21 cellular contexts compared by ENCODE assay signal in genomic region chr9:88678431-88678830, GRCh38.
A peak's percentile ranks its signal among the peaks of the same experiment; 100 is the strongest.
DNase-seq lines count a peak whose midpoint lies in the region; ATAC-seq and TF ChIP-seq lines count a peak whose summit lies in the region.
"Had no signal": no experiment of that assay in that cellular context is flagged by ENCODE, and none has a peak within 500 bp of the region (broad histone marks: within the 10 kb centered on the region; RNA-seq: fewer than 3 reads in every experiment).

No MANE protein-coding gene starts in this region.

- H3K9me3 Mint-ChIP-seq in brain = peaks cover 0 to 2% (median 0%) of the 10 kb centered on the region in 5 experiments
- no peaks in the 10 kb centered on the region for H3K9me3 Mint-ChIP-seq in activated CD4-positive, alpha-beta memory T cell treated with anti-CD3 and anti-CD28 coated beads for 36 hours
- H3K9me3 Mint-ChIP-seq: CD8-positive, alpha-beta T cell had no signal

- H3K4me1 Mint-ChIP-seq in brain = peaks cover 30% of the 10 kb centered on the region
- H3K4me1 Mint-ChIP-seq in activated CD4-positive, alpha-beta memory T cell treated with anti-CD3 and anti-CD28 coated beads for 36 hours (ENCODE audit: low read depth) = no peaks in the 10 kb centered on the region
- H3K4me1 Mint-ChIP-seq: IgD-negative memory B cell had no signal

- TF ChIP-seq CTCF in brain (conservative IDR thresholded peaks at IDR 0.05) (no peak), omental fat pad (IDR thresholded peaks at IDR 0.05) (no peak)

- intact Hi-C loops in activated CD4-positive, alpha-beta memory T cell treated with anti-CD3 and anti-CD28 coated beads for 36 hours (cut with micrococcal nuclease) = no loop called here

- no peak overlapping the region for H3K4me3 Mint-ChIP-seq in brain
- H3K4me3 Mint-ChIP-seq in activated CD4-positive, alpha-beta memory T cell treated with anti-CD3 and anti-CD28 coated beads for 36 hours = no peak overlapping the region
- H3K4me3 Mint-ChIP-seq: CD8-positive, alpha-beta T cell; IgD-negative memory B cell had no signal

- no peaks in the 10 kb centered on the region for H3K36me3 Mint-ChIP-seq in brain
- no peaks in the 10 kb centered on the region for H3K36me3 Mint-ChIP-seq in activated CD4-positive, alpha-beta memory T cell treated with anti-CD3 and anti-CD28 coated beads for 36 hours
- H3K36me3 Mint-ChIP-seq: CD8-positive, alpha-beta T cell had no signal

- POLR2A ChIA-PET in activated CD4-positive, alpha-beta memory T cell treated with anti-CD3 and anti-CD28 coated beads for 36 hours (lab: Charles Lee) = no interaction called here

- DNase-seq in Ammon's horn (ENCODE audit: low spot score) = peak; percentile 52
- peak in 30 of 51 donors; percentile 4 to 66 (median 29) for DNase-seq in hypothalamus (lab: John Stamatoyannopoulos, UW)
- no peak for DNase-seq in omental fat pad (ENCODE audit: low spot score)
- DNase-seq in COLO668 (lab: John Stamatoyannopoulos, UW; ENCODE audit: unreplicated experiment) = no peak
- DNase-seq in activated CD4-positive, alpha-beta memory T cell treated with anti-CD3 and anti-CD28 coated beads for 36 hours = no peak
- DNase-seq in NCI-H187 (lab: John Stamatoyannopoulos, UW) = no peak
- DNase-seq: AML-193; CD8-positive, alpha-beta T cell; DMS 273 treated with DMSO at 0.1 percent for 48 hours; DMS79; MM.1S; NCI-H1417 treated with DMSO at 0.1 percent for 48 hours; NCI-H1694 treated with DMSO at 0.1 percent for 48 hours; NCI-H2171 treated with DMSO at 0.1 percent for 48 hours; NCI-H524; PC-9; Right ventricle myocardium superior; RPMI8226 had no signal

- CTCF ChIA-PET in activated CD4-positive, alpha-beta memory T cell treated with anti-CD3 and anti-CD28 coated beads for 36 hours (lab: Charles Lee) = no interaction called here

- peak; percentile 17 for ATAC-seq in omental fat pad (ENCODE audit: low FRiP score)
- ATAC-seq: CD8-positive, alpha-beta T cell; HCT116 had no signal

- peaks cover 4% of the 10 kb centered on the region for H3K27me3 Mint-ChIP-seq in brain
- H3K27me3 Mint-ChIP-seq in activated CD4-positive, alpha-beta memory T cell treated with anti-CD3 and anti-CD28 coated beads for 36 hours = peaks cover 9% of the 10 kb centered on the region
- H3K27me3 Mint-ChIP-seq: IgD-negative memory B cell had no signal

- H3K27ac Mint-ChIP-seq in brain = peak overlapping the region in 4 of 5 experiments; percentile 27 to 66 (median 40)
- H3K27ac Mint-ChIP-seq in activated CD4-positive, alpha-beta memory T cell treated with anti-CD3 and anti-CD28 coated beads for 36 hours = no peak overlapping the region
- H3K27ac Mint-ChIP-seq: CD8-positive, alpha-beta T cell; IgD-negative memory B cell had no signal

Comparison
In these comparisons a context has a peak if more than half of its experiments do, and no peak if none do; other contexts are left out.
1. DNase-seq: peak in Ammon's horn (single experiment) and hypothalamus (30 of 51); none in omental fat pad (single experiment), COLO668 (single experiment), activated CD4-positive, alpha-beta memory T cell treated with anti-CD3 and anti-CD28 coated beads for 36 hours (single experiment) and NCI-H187 (0 of 2).